In the genomic region with DNA sequence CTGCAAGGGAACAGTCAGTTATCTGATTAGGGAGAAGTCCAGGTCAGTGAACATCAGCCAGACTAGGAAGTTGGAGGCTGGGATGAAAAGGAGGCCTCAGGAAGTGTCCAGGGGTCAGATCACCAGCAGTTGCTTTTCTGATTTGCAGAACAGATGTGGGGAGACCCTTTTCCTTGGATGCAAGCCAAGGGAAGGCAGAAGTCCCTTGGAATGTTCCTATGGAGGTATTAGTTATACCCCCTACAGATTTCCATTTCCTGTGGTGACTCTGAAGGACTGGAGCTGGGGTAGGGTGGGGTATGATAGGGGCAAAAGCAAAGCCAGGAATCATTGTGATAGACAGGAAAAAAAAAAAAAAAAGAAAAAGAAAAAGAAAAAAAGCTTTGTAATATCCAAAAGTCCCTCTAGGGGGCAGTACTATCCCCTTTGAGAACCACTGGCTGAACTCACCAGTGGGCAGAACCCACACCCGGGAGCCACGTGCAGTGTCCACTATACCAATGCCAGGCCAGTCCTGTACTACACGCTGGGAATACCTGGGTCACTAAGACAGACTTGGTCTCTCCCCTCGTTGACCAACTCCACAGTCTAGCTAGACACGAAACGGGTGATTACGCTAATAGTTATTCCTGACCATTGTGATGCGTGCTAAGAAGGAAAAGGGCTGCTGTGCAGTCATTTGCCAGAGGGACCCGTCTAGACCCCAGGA, we compare ENCODE assay signal across 10 cellular contexts. TPM values are rescaled to one million over a fixed set of nuclear protein-coding genes. Genes with fewer than 3 reads are reported as not detected.
A peak's percentile ranks its signal among the peaks of the same experiment; 100 is the strongest.
DNase-seq lines count a peak whose midpoint lies in the region; ATAC-seq, FAIRE-seq and TF ChIP-seq lines count a peak whose summit lies in the region.
"Had no signal": no experiment of that assay in that cellular context is flagged by ENCODE, and none has a peak within 500 bp of the region (broad histone marks: within the 10 kb centered on the region; RNA-seq: fewer than 3 reads in every experiment).

No MANE protein-coding gene starts in this region.

- peak overlapping the region; percentile 60 for H3K27ac Mint-ChIP-seq in astrocyte (ENCODE audit: unreplicated experiment)
- H3K27ac Mint-ChIP-seq: activated T-helper 1 cell treated with anti-CD3 and anti-CD28 coated beads, Interleukin-12 subunit alpha, Interleukin-12 subunit beta, Interleukin-2, Interleukin-4 antibody, amounts not matched to agents 30 ng/mL and 10 ng/mL and 1 ng/mL, durations not matched to agents 14 hours and 24 hours and 36 hours had no signal

- H3K4me3 ChIP-seq in AG04449 (ENCODE audit: low read depth, low read length): no peak overlapping the region
- no peak overlapping the region for H3K4me3 ChIP-seq in astrocyte (ENCODE audit: insufficient read depth, low read depth, low read length)
- no peak overlapping the region for H3K4me3 ChIP-seq in keratinocyte (ENCODE audit: control insufficient read depth in 2 of 3, extremely low read depth in 1 of 3, insufficient read depth in 2 of 3, low read depth in 1 of 3, low read length in 3 of 3)

- dilution Hi-C loops in keratinocyte (cut with MboI; ENCODE audit: extremely low pct_ligation_motif_present, low sequenced_read_pairs): no loop called here

- no peaks in the 10 kb centered on the region for H3K9me3 Mint-ChIP-seq in astrocyte (ENCODE audit: unreplicated experiment)
- H3K9me3 Mint-ChIP-seq: activated T-helper 1 cell treated with anti-CD3 and anti-CD28 coated beads, Interleukin-12 subunit alpha, Interleukin-12 subunit beta, Interleukin-2, Interleukin-4 antibody, amounts not matched to agents 30 ng/mL and 10 ng/mL and 1 ng/mL, durations not matched to agents 14 hours and 24 hours and 36 hours had no signal

- H3K27me3 ChIP-seq in astrocyte (ENCODE audit: insufficient read depth, low read length): peaks cover 13% of the 10 kb centered on the region
- H3K27me3 ChIP-seq in keratinocyte (ENCODE audit: control insufficient read depth, extremely low read depth, insufficient read depth, low read length): peaks cover 15% of the 10 kb centered on the region

- H3K4me1 ChIP-seq in astrocyte (ENCODE audit: insufficient read depth, low read length) (peaks cover 36% of the 10 kb centered on the region), keratinocyte (ENCODE audit: control insufficient read depth, extremely low read depth, insufficient read depth, low read length) (peaks cover 16% of the 10 kb centered on the region)

- peaks cover 55% of the 10 kb centered on the region for H3K4me1 Mint-ChIP-seq in astrocyte (ENCODE audit: low read depth, unreplicated experiment)

- no peaks in the 10 kb centered on the region for H3K9me1 ChIP-seq in keratinocyte (ENCODE audit: control insufficient read depth, extremely low read depth, insufficient read depth, low read length)

- no peak overlapping the region for H3K4me2 ChIP-seq in astrocyte (ENCODE audit: low read length)
- H3K4me2 ChIP-seq in keratinocyte (ENCODE audit: control insufficient read depth, extremely low read depth, insufficient read depth, low read depth, low read length): no peak overlapping the region

- H3K36me3 ChIP-seq in astrocyte (ENCODE audit: insufficient read depth, low read length): no peaks in the 10 kb centered on the region
- peaks cover 0 to 1% of the 10 kb centered on the region in 2 experiments for H3K36me3 ChIP-seq in keratinocyte (ENCODE audit: control insufficient read depth in 2 of 2, extremely low read depth in 1 of 2, insufficient read depth in 2 of 2, low read length in 2 of 2)

- H2AFZ ChIP-seq in astrocyte (ENCODE audit: low read depth, low read length) (no peak overlapping the region), keratinocyte (ENCODE audit: control insufficient read depth, low read length) (no peak overlapping the region)

- DNase-seq in AG04449 (ENCODE audit: low read depth, low spot score) (no peak), HEK293T (ENCODE audit: extremely low spot score) (peak; percentile 40), astrocyte (ENCODE audit: low read depth) (no peak), keratinocyte (ENCODE audit: low read depth, low spot score) (no peak), urothelium cell line (ENCODE audit: low spot score) (no peak)

- CTCF ChIA-PET in AG04449 (lab: Yijun Ruan, JAX): interaction anchor here (0.5 to 22.6 kb wide), 28 partner anchors 9 to 166 kb away, joined by 3 to 456 read pairs (median 6); a partner anchor contains a TSS
- CTCF ChIA-PET in HEK293T (lab: Yijun Ruan, JAX): interaction anchor here (0.6 to 2.5 kb wide), 9 partner anchors 8 to 324 kb away, joined by 3 to 16 read pairs (median 4); a partner anchor contains a TSS

- TF ChIP-seq CTCF in AG04449 (IDR thresholded peaks at IDR 0.05; ENCODE audit: insufficient read depth, low read length, missing control alignments): peak; percentile 37
- TF ChIP-seq CTCF in astrocyte (IDR thresholded peaks at IDR 0.05; ENCODE audit: insufficient read depth, low read depth, low read length): peak; percentile 68
- TF ChIP-seq CTCF in keratinocyte (optimal IDR thresholded peaks at IDR 0.05 in 1 of 3, IDR thresholded peaks at IDR 0.05 in 1 of 3, conservative IDR thresholded peaks at IDR 0.05 in 1 of 3; ENCODE audit: extremely low read depth in 1 of 3, insufficient read depth in 2 of 3, low read length in 3 of 3): peak; percentile 7 to 70 (median 42)

- H3K36me3 Mint-ChIP-seq in astrocyte (ENCODE audit: low read depth, unreplicated experiment): peaks cover 19% of the 10 kb centered on the region

- no peak for ATAC-seq in HG03025 (IDR thresholded peaks at IDR 0.05; ENCODE audit: low FRiP score, unreplicated experiment)
- no peak for ATAC-seq in HG03196 (IDR thresholded peaks at IDR 0.05; ENCODE audit: unreplicated experiment)
- no peak for ATAC-seq in GM21786 (IDR thresholded peaks at IDR 0.05; ENCODE audit: unreplicated experiment)

- POLR2A ChIA-PET in AG04449 (lab: Yijun Ruan, JAX) (interaction anchor here (0.6 kb wide), 1 partner anchor 128 kb away, joined by 5 read pairs; no protein-coding TSS in a partner anchor), HEK293T (lab: Yijun Ruan, JAX) (no interaction called here)

- no peaks in the 10 kb centered on the region for H3K27me3 Mint-ChIP-seq in astrocyte (ENCODE audit: low read depth, unreplicated experiment)

- FAIRE-seq in astrocyte (lab: Jason Lieb, UNC) (no peak), keratinocyte (lab: Jason Lieb, UNC) (no peak), urothelium cell line (lab: Jason Lieb, UNC) (no peak)
- FAIRE-seq: G401.6 had no signal

- H3K4me3 Mint-ChIP-seq in astrocyte (ENCODE audit: unreplicated experiment): peak overlapping the region; percentile 35
- H3K4me3 Mint-ChIP-seq: activated T-helper 1 cell treated with anti-CD3 and anti-CD28 coated beads, Interleukin-12 subunit alpha, Interleukin-12 subunit beta, Interleukin-2, Interleukin-4 antibody, amounts not matched to agents 30 ng/mL and 10 ng/mL and 1 ng/mL, durations not matched to agents 14 hours and 24 hours and 36 hours had no signal

- H4K20me1 ChIP-seq in astrocyte (ENCODE audit: insufficient read depth, low read length) (no peaks in the 10 kb centered on the region), keratinocyte (ENCODE audit: control insufficient read depth, extremely low read depth, insufficient read depth, low read length) (no peaks in the 10 kb centered on the region)

- peaks cover 5% of the 10 kb centered on the region for H3K9me3 ChIP-seq in astrocyte (ENCODE audit: insufficient read depth, low read depth, low read length)
- H3K9me3 ChIP-seq in keratinocyte (ENCODE audit: control insufficient read depth, low read depth, low read length): peaks cover 2% of the 10 kb centered on the region

- no peaks in the 10 kb centered on the region for H3K79me2 ChIP-seq in astrocyte (ENCODE audit: insufficient read depth, low read length)
- H3K79me2 ChIP-seq in keratinocyte (ENCODE audit: control insufficient read depth, insufficient read depth, low read length): no peaks in the 10 kb centered on the region

- H3K9ac ChIP-seq in astrocyte (ENCODE audit: low read length) (no peak overlapping the region), keratinocyte (ENCODE audit: control insufficient read depth, extremely low read depth, insufficient read depth, low read length) (no peak overlapping the region)

- H3K27ac ChIP-seq in astrocyte (ENCODE audit: low read depth, low read length) (no peak overlapping the region), keratinocyte (ENCODE audit: control insufficient read depth, insufficient read depth, low read length) (no peak overlapping the region)

TF ChIP-seq in HEK293T, 16 proteins besides CTCF, POLR2A, EP300 and RAD21:
- TF ChIP-seq NFRKB (IDR thresholded peaks at IDR 0.05) (no peak), SUZ12 (IDR thresholded peaks at IDR 0.05) (no peak), ZNF384 (IDR thresholded peaks at IDR 0.05) (peak; percentile 95), SP1 (IDR thresholded peaks at IDR 0.05) (no peak), FOXK2 (IDR thresholded peaks at IDR 0.05) (no peak)
- TF ChIP-seq, protein P1, sequence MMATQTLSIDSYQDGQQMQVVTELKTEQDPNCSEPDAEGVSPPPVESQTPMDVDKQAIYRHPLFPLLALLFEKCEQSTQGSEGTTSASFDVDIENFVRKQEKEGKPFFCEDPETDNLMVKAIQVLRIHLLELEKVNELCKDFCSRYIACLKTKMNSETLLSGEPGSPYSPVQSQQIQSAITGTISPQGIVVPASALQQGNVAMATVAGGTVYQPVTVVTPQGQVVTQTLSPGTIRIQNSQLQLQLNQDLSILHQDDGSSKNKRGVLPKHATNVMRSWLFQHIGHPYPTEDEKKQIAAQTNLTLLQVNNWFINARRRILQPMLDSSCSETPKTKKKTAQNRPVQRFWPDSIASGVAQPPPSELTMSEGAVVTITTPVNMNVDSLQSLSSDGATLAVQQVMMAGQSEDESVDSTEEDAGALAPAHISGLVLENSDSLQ (IDR thresholded peaks at IDR 0.05): peak; percentile 46
TF ChIP-seq in HEK293T: peak in this region for 2.

RNA-seq across cellular contexts. Expression of a gene that starts 7.4 kb away (rescaled TPM):
- 123 and 140 TPM in 2 replicates for total RNA-seq in astrocyte
- polyA plus RNA-seq in keratinocyte: 8.2 to 20.6 TPM (median 12.9 TPM) in 3 replicates
- 7.0 TPM for polyA plus RNA-seq in keratinocyte (2011; ENCODE audit: low read depth)
- 14.7 and 24.2 TPM in 2 replicates for polyA plus RNA-seq in keratinocyte (2011; cell fraction: cytosol; rRNA removed)
- polyA plus RNA-seq in keratinocyte (2011; cell fraction: nucleus; rRNA removed): 48.2 and 63.8 TPM in 2 replicates
- polyA plus RNA-seq in keratinocyte (2012; ENCODE audit: low replicate concordance): 6.8 and 29.5 TPM in 2 replicates
- polyA minus RNA-seq in keratinocyte: 34.1 to 103 TPM (median 39.7 TPM) in 3 replicates
- polyA minus RNA-seq in keratinocyte (2011; cell fraction: cytosol; rRNA and poly(A)+ RNA removed): 49.5 TPM
- 46.2 and 71.6 TPM in 2 replicates for polyA minus RNA-seq in keratinocyte (2011; cell fraction: nucleus; rRNA and poly(A)+ RNA removed)
- total RNA-seq: activated T-helper 1 cell treated with anti-CD3 and anti-CD28 coated beads, Interleukin-12 subunit alpha, Interleukin-12 subunit beta, Interleukin-2, Interleukin-4 antibody, amounts not matched to agents 30 ng/mL and 10 ng/mL and 1 ng/mL, durations not matched to agents 14 hours and 24 hours and 36 hours had no signal
